ENCODE assay signal across 20 cellular contexts in genomic region chr17:303161-303560, GRCh38.
"Had no signal": no experiment of that assay in that cellular context is flagged by ENCODE, and none has a peak within 500 bp of the region (broad histone marks: within the 10 kb centered on the region; RNA-seq: fewer than 3 reads in every experiment).

No MANE protein-coding gene starts in this region.

- H3K9ac ChIP-seq: parathyroid adenoma had no signal

- H3K4me3 Mint-ChIP-seq: activated T-cell treated with anti-CD3 and anti-CD28 coated beads, Interleukin-2, amount 50 U/mL, for 72 hours; memory B cell; naive thymus-derived CD4-positive, alpha-beta T cell had no signal

- FAIRE-seq: islet of Langerhans, urothelium cell line had no signal

- ATAC-seq: activated T-cell treated with anti-CD3 and anti-CD28 coated beads, Interleukin-2, amount 50 U/mL, for 72 hours; naive thymus-derived CD4-positive, alpha-beta T cell had no signal

- H3K4me1 ChIP-seq: left lung, parathyroid adenoma, tibial artery had no signal

- H3K9me3 ChIP-seq: esophagus muscularis mucosa, left lung, neutrophil, spleen, tibial artery had no signal

- H3K36me3 ChIP-seq: esophagus muscularis mucosa, left lung, neutrophil, tibial artery had no signal

- H3K27ac Mint-ChIP-seq: activated T-cell treated with anti-CD3 and anti-CD28 coated beads, Interleukin-2, amount 50 U/mL, for 72 hours; memory B cell had no signal

- H3K79me2 ChIP-seq: parathyroid adenoma had no signal

- H3K27me3 Mint-ChIP-seq: memory B cell had no signal

- H3K27ac ChIP-seq: left lung, neutrophil, parathyroid adenoma, tibial artery, WERI-Rb-1 had no signal

- DNase-seq: activated CD4-positive, alpha-beta T cell treated with anti-CD3 and anti-CD28 coated beads, Interleukin-2, amount 50 U/mL, for 4 hours; activated effector memory CD4-positive, alpha-beta T cell treated with anti-CD3 and anti-CD28 coated beads, Interleukin-2, amount 50 U/mL, for 16 hours; activated naive CD4-positive, alpha-beta T cell treated with anti-CD3 and anti-CD28 coated beads, Interleukin-2, amount 50 U/mL, for 16 hours; activated T-cell treated with anti-CD3 and anti-CD28 coated beads, Interleukin-2, amount 50 U/mL, for 72 hours; effector CD8-positive, alpha-beta T cell; hippocampal formation; naive thymus-derived CD4-positive, alpha-beta T cell; spleen; stimulated activated naive CD4-positive, alpha-beta T cell; substantia nigra; SW 1271; tibial artery; WERI-Rb-1 had no signal

- H3K4me3 ChIP-seq: esophagus muscularis mucosa, left lung, spleen, tibial artery had no signal

- H2AFZ ChIP-seq: parathyroid adenoma had no signal

- H3K9me3 Mint-ChIP-seq: activated T-cell treated with anti-CD3 and anti-CD28 coated beads, Interleukin-2, amount 50 U/mL, for 72 hours; memory B cell had no signal
